ENCODE assay signal across 8 cellular contexts in genomic region chr9:37464426-37465248, GRCh38. TPM values are rescaled to one million over a fixed set of nuclear protein-coding genes. Genes with fewer than 3 reads are reported as not detected.
DNase-seq lines count a peak whose midpoint lies in the region; ATAC-seq and TF ChIP-seq lines count a peak whose summit lies in the region.

No MANE protein-coding gene starts in this region.

- H3K4me3 ChIP-seq in iPS-20b (ENCODE audit: low read length) (peak overlapping the region; percentile 84), smooth muscle cell (peak overlapping the region; percentile 60)

- H3K4me2 ChIP-seq in smooth muscle cell, result peak overlapping the region; percentile 84

- TF ChIP-seq CTCF in GM10266 (IDR thresholded peaks at IDR 0.05; ENCODE audit: control insufficient read depth, insufficient read depth, low read depth, missing control alignments) (no peak), smooth muscle cell (IDR thresholded peaks at IDR 0.05; ENCODE audit: borderline replicate concordance, insufficient read depth, poor library complexity, severe bottlenecking) (no peak)

- peak; percentile 17 for ATAC-seq in GM21737 (IDR thresholded peaks at IDR 0.05; ENCODE audit: unreplicated experiment)

- H3K4me1 ChIP-seq in iPS-20b (ENCODE audit: insufficient read depth, low read length) (peaks cover 9% of the 10 kb centered on the region), smooth muscle cell (ENCODE audit: low read depth) (peaks cover 15% of the 10 kb centered on the region)

- peak overlapping the region; percentile 98 for H3K27ac Mint-ChIP-seq in T-helper 2 cell treated with Interferon-gamma antibody and Interleukin-4, amounts not matched to agents 5 μg/mL and 100 μg/mL, for 36 hours

- H3K9me3 ChIP-seq in iPS-20b (ENCODE audit: insufficient read depth, low read depth, low read length) (no peaks in the 10 kb centered on the region), smooth muscle cell (replicated peaks; ENCODE audit: low read depth) (no peaks in the 10 kb centered on the region)

- peak overlapping the region; percentile 90 for H3K9ac ChIP-seq in iPS-20b (ENCODE audit: low read depth, low read length)
- H3K9ac ChIP-seq in smooth muscle cell (ENCODE audit: low read depth), result peak overlapping the region; percentile 97

- H2AFZ ChIP-seq in smooth muscle cell (ENCODE audit: low read depth), result peak overlapping the region; percentile 64

- H3K27me3 Mint-ChIP-seq in T-helper 2 cell treated with Interferon-gamma antibody and Interleukin-4, amounts not matched to agents 5 μg/mL and 100 μg/mL, for 36 hours (ENCODE audit: low read depth), result no peaks in the 10 kb centered on the region

- H3K4me1 Mint-ChIP-seq in T-helper 2 cell treated with Interferon-gamma antibody and Interleukin-4, amounts not matched to agents 5 μg/mL and 100 μg/mL, for 36 hours (ENCODE audit: low read depth), result peaks cover 26% of the 10 kb centered on the region

- H3K36me3 ChIP-seq in iPS-20b (ENCODE audit: insufficient read depth, low read depth, low read length), result no peaks in the 10 kb centered on the region
- H3K36me3 ChIP-seq in smooth muscle cell (ENCODE audit: low read depth), result no peaks in the 10 kb centered on the region

- H3K79me2 ChIP-seq in smooth muscle cell (ENCODE audit: low read depth), result peaks cover 49% of the 10 kb centered on the region

- H3K27ac ChIP-seq in iPS-20b (ENCODE audit: low read length), result peak overlapping the region; percentile 92
- peak overlapping the region; percentile 99 for H3K27ac ChIP-seq in smooth muscle cell (ENCODE audit: low read depth)

- peaks cover 46% of the 10 kb centered on the region for H4K20me1 ChIP-seq in smooth muscle cell (ENCODE audit: low read depth)

- H3K9me3 Mint-ChIP-seq in T-helper 2 cell treated with Interferon-gamma antibody and Interleukin-4, amounts not matched to agents 5 μg/mL and 100 μg/mL, for 36 hours, result no peaks in the 10 kb centered on the region

- H3K4me3 Mint-ChIP-seq in T-helper 2 cell treated with Interferon-gamma antibody and Interleukin-4, amounts not matched to agents 5 μg/mL and 100 μg/mL, for 36 hours, result peak overlapping the region; percentile 96

- WGBS in smooth muscle cell (ENCODE audit: low lambda C conversion rate), result 1% methylated on average over 47 of the region's 47 CpGs

- H3K27me3 ChIP-seq in iPS-20b (ENCODE audit: insufficient read depth, low read length) (no peaks in the 10 kb centered on the region), smooth muscle cell (ENCODE audit: low read depth) (no peaks in the 10 kb centered on the region)

- peak; percentile 34 for DNase-seq in GM10266 (ENCODE audit: extremely low spot score)
- peak; percentile 93 for DNase-seq in KG1 (lab: John Stamatoyannopoulos, UW)
- peak; percentile 71 for DNase-seq in T-helper 2 cell treated with Interferon-gamma antibody and Interleukin-4, amounts not matched to agents 5 μg/mL and 100 μg/mL, for 36 hours (ENCODE audit: low spot score)
- peak; percentile 20 for DNase-seq in brain pericyte (ENCODE audit: low read depth, low spot score)
- peak; percentile 91 for DNase-seq in smooth muscle cell (lab: John Stamatoyannopoulos, UW; ENCODE audit: unreplicated experiment)
- no peak for DNase-seq in cerebellar nuclear complex (lab: John Stamatoyannopoulos, UW)

- H3K36me3 Mint-ChIP-seq in T-helper 2 cell treated with Interferon-gamma antibody and Interleukin-4, amounts not matched to agents 5 μg/mL and 100 μg/mL, for 36 hours (ENCODE audit: low read depth), result peaks cover 14% of the 10 kb centered on the region

- H3F3A ChIP-seq in smooth muscle cell (ENCODE audit: low read depth), result peaks cover 7% of the 10 kb centered on the region

RNA-seq across cellular contexts. Expression of gene ZBTB5, which starts 0.6 kb away (rescaled TPM):
- 21.8 and 29.0 TPM in 2 replicates for total RNA-seq in smooth muscle cell
- 4.2 and 4.3 TPM in 2 replicates for polyA plus RNA-seq in smooth muscle cell

RNA-seq across cellular contexts. Expression of gene POLR1E, which starts 21.1 kb away (rescaled TPM):
- 10.9 and 16.8 TPM in 2 replicates for total RNA-seq in smooth muscle cell
- 9.0 and 12.6 TPM in 2 replicates for polyA plus RNA-seq in smooth muscle cell

RNA-seq across cellular contexts. Expression of gene GRHPR, which starts 42.1 kb away (rescaled TPM):
- 97.5 and 128 TPM in 2 replicates for total RNA-seq in smooth muscle cell
- polyA plus RNA-seq in smooth muscle cell, result 89.3 and 118 TPM in 2 replicates

Comparison
In these comparisons a context has a peak if more than half of its experiments do, and no peak if none do; other contexts are left out.
1. DNase-seq: peak in GM10266 (single experiment), KG1 (single experiment), T-helper 2 cell treated with Interferon-gamma antibody and Interleukin-4, amounts not matched to agents 5 μg/mL and 100 μg/mL, for 36 hours (single experiment), brain pericyte (single experiment) and smooth muscle cell (single experiment); none in cerebellar nuclear complex (0 of 2).